Comparison of ENCODE assay signal across 21 cellular contexts in genomic region chr7:94253696-94254095, GRCh38.
"Had no signal": no experiment of that assay in that cellular context is flagged by ENCODE, and none has a peak within 500 bp of the region (broad histone marks: within the 10 kb centered on the region; RNA-seq: fewer than 3 reads in every experiment).

No MANE protein-coding gene starts in this region.

- DNase-seq: cortex of kidney; dorsolateral prefrontal cortex; effector CD8-positive, alpha-beta T cell; gastrocnemius medialis; heart right ventricle; hypothalamus; islet precursor cell; mammary epithelial cell; mucosa of descending colon; naive thymus-derived CD8-positive, alpha-beta T cell; ovary; right cardiac atrium; small intestine; stimulated activated CD4-positive, alpha-beta T cell treated with anti-CD3 and anti-CD28 coated beads, Interleukin-12 subunit alpha, Interleukin-12 subunit beta, amount 100 ng/mL, for 4 hours; tibial artery; upper lobe of right lung had no signal

- H3K4me3 ChIP-seq: dorsolateral prefrontal cortex, gastrocnemius medialis, heart right ventricle, mucosa of descending colon, ovary, tibial artery, upper lobe of right lung had no signal

- H3K9me3 Mint-ChIP-seq: neural crest cell; stimulated activated naive CD8-positive, alpha-beta T cell treated with anti-CD3 and anti-CD28 coated beads, Interleukin-15, Interleukin-2, amounts not matched to agents 100 ng/mL and 50 ng/mL, for 24 hours had no signal

- ATAC-seq: esophagus mucosa; gastrocnemius medialis; heart right ventricle; left lobe of liver; mucosa of descending colon; naive thymus-derived CD8-positive, alpha-beta T cell; right cardiac atrium; upper lobe of right lung had no signal

- H3K36me3 Mint-ChIP-seq: naive thymus-derived CD8-positive, alpha-beta T cell had no signal

- H3K27ac Mint-ChIP-seq: naive thymus-derived CD8-positive, alpha-beta T cell; progenitor cell of endocrine pancreas; stimulated activated naive CD8-positive, alpha-beta T cell treated with anti-CD3 and anti-CD28 coated beads, Interleukin-15, Interleukin-2, amounts not matched to agents 100 ng/mL and 50 ng/mL, for 24 hours had no signal

- H3K4me3 Mint-ChIP-seq: naive thymus-derived CD8-positive, alpha-beta T cell; neural crest cell; stimulated activated naive CD8-positive, alpha-beta T cell treated with anti-CD3 and anti-CD28 coated beads, Interleukin-15, Interleukin-2, amounts not matched to agents 100 ng/mL and 50 ng/mL, for 24 hours had no signal

- H3K4me1 Mint-ChIP-seq: naive thymus-derived CD8-positive, alpha-beta T cell had no signal
